20 cellular contexts compared by ENCODE assay signal in the genomic region with DNA sequence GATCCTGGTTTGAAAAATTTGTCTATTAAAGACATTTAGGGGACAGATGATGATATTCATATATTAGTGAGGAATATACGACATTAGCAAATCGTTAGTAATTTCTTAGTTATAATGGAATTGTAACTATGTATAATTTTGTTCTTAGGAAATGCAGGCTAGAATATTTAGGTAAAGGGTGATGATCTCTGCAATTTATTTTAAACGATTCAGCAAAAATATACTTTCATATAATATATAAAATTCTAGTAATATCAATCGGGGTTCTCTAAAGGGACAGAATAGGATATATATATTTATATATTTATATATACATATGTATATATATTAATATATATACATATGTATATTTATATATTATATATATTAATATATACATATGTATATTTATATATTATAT.
A peak's percentile ranks its signal among the peaks of the same experiment; 100 is the strongest.
DNase-seq lines count a peak whose midpoint lies in the region; ATAC-seq, FAIRE-seq and TF ChIP-seq lines count a peak whose summit lies in the region.
"Had no signal": no experiment of that assay in that cellular context is flagged by ENCODE, and none has a peak within 500 bp of the region (broad histone marks: within the 10 kb centered on the region; RNA-seq: fewer than 3 reads in every experiment).

No MANE protein-coding gene starts in this region.

- H2AFZ ChIP-seq in HCT116 (ENCODE audit: low read depth, low read length, poor library complexity, severe bottlenecking): peak overlapping the region; percentile 3
- H2AFZ ChIP-seq: GM23248 had no signal

- BruUV-seq in HCT116 (replicated peaks; lab: Mats Ljungman, UMichigan): no TSS peak

- no peak for ATAC-seq in HCT116
- ATAC-seq: A549 had no signal

- H3K36me3 Mint-ChIP-seq in activated T-helper 2 cell treated with anti-CD3 and anti-CD28 coated beads, Interferon-gamma antibody, Interleukin-2, Interleukin-4, amounts not matched to agents 10 μg/mL and 5 μg/mL and 100 μg/mL, durations not matched to agents 14 hours and 24 hours and 36 hours (ENCODE audit: low read depth): no peaks in the 10 kb centered on the region
- H3K36me3 Mint-ChIP-seq: IgD-negative memory B cell had no signal

- no peak overlapping the region for H3K4me3 Mint-ChIP-seq in activated T-helper 2 cell treated with anti-CD3 and anti-CD28 coated beads, Interferon-gamma antibody, Interleukin-2, Interleukin-4, amounts not matched to agents 10 μg/mL and 5 μg/mL and 100 μg/mL, durations not matched to agents 14 hours and 24 hours and 36 hours (ENCODE audit: low read depth)
- H3K4me3 Mint-ChIP-seq: CD4-positive, alpha-beta T cell; IgD-negative memory B cell had no signal

- TF ChIP-seq RAD21 in HCT116 (IDR thresholded peaks at IDR 0.05; ENCODE audit: low read depth): no peak

- H3K4me1 Mint-ChIP-seq in activated T-helper 2 cell treated with anti-CD3 and anti-CD28 coated beads, Interferon-gamma antibody, Interleukin-2, Interleukin-4, amounts not matched to agents 10 μg/mL and 5 μg/mL and 100 μg/mL, durations not matched to agents 14 hours and 24 hours and 36 hours (ENCODE audit: low read depth): no peaks in the 10 kb centered on the region
- H3K4me1 Mint-ChIP-seq: IgD-negative memory B cell had no signal

- no peaks in the 10 kb centered on the region for H3K27me3 Mint-ChIP-seq in activated T-helper 2 cell treated with anti-CD3 and anti-CD28 coated beads, Interferon-gamma antibody, Interleukin-2, Interleukin-4, amounts not matched to agents 10 μg/mL and 5 μg/mL and 100 μg/mL, durations not matched to agents 14 hours and 24 hours and 36 hours (ENCODE audit: low read depth)
- H3K27me3 Mint-ChIP-seq: IgD-negative memory B cell had no signal

- CTCF ChIA-PET in HCT116 (lab: Charles Lee): no interaction called here

- H3K9me3 ChIP-seq in HCT116 (ENCODE audit: control insufficient read depth in 1 of 2, insufficient read depth in 1 of 2, low read depth in 1 of 2, low read length in 2 of 2): no peaks in the 10 kb centered on the region
- H3K9me3 ChIP-seq: A549, Caco-2, HAP-1 had no signal

- FAIRE-seq in TTC549 (lab: Jason Lieb, UNC) (peak; percentile 84), islet of Langerhans (lab: Jason Lieb, UNC) (peak; percentile 61)
- FAIRE-seq: A549, D721Med had no signal

- no peaks in the 10 kb centered on the region for H3K36me3 ChIP-seq in HCT116 (ENCODE audit: control insufficient read depth in 1 of 2, insufficient read depth in 2 of 2, low read length in 2 of 2)
- H3K36me3 ChIP-seq: HAP-1 had no signal

- DNase-seq in HCT116 (ENCODE audit: low read depth, low spot score): no peak
- DNase-seq in activated T-helper 2 cell treated with anti-CD3 and anti-CD28 coated beads, Interferon-gamma antibody, Interleukin-2, Interleukin-4, amounts not matched to agents 10 μg/mL and 5 μg/mL and 100 μg/mL, durations not matched to agents 14 hours and 24 hours and 36 hours (ENCODE audit: low spot score): no peak
- DNase-seq in NCI-H1105 treated with DMSO at 0.1 percent for 48 hours (lab: John Stamatoyannopoulos, UW): no peak
- DNase-seq in NCI-H2029 treated with DMSO at 0.1 percent for 48 hours (lab: John Stamatoyannopoulos, UW): no peak
- DNase-seq in amygdala (lab: John Stamatoyannopoulos, UW): no peak
- DNase-seq: AML-193; Caco-2; CD4-positive, alpha-beta T cell; DMS79; GF-D8; GM23248; KG1 had no signal

- H3K4me2 ChIP-seq in HCT116 (ENCODE audit: low read length): no peak overlapping the region
- H3K4me2 ChIP-seq: A549 had no signal

- no peaks in the 10 kb centered on the region for H3K79me2 ChIP-seq in HCT116 (ENCODE audit: insufficient read depth, low read length)

- RAD21 ChIA-PET in HCT116 (lab: Charles Lee; ENCODE audit: low non-redundant PET in 1 of 2, low total read pairs in 2 of 2, uncharacterized antibody in 2 of 2, unreplicated experiment in 2 of 2): no interaction called here

- H3K4me3 ChIP-seq in HCT116 (replicated peaks in 1 of 2; ENCODE audit: low read depth in 1 of 2, low read length in 2 of 2): no peak overlapping the region
- H3K4me3 ChIP-seq: A549, GM23248, HAP-1 had no signal

- no peaks in the 10 kb centered on the region for H3K9me2 ChIP-seq in HCT116 (ENCODE audit: insufficient read depth)

- intact Hi-C loops in HCT116 (cut with micrococcal nuclease): no loop called here
- intact Hi-C loops in activated T-helper 2 cell treated with anti-CD3 and anti-CD28 coated beads, Interferon-gamma antibody, Interleukin-2, Interleukin-4, amounts not matched to agents 10 μg/mL and 5 μg/mL and 100 μg/mL, durations not matched to agents 14 hours and 24 hours and 36 hours (cut with micrococcal nuclease): no loop called here

- POLR2A ChIA-PET in HCT116 (lab: Charles Lee): no interaction called here

- no peak overlapping the region for H3K27ac Mint-ChIP-seq in activated T-helper 2 cell treated with anti-CD3 and anti-CD28 coated beads, Interferon-gamma antibody, Interleukin-2, Interleukin-4, amounts not matched to agents 10 μg/mL and 5 μg/mL and 100 μg/mL, durations not matched to agents 14 hours and 24 hours and 36 hours
- H3K27ac Mint-ChIP-seq: CD4-positive, alpha-beta T cell; IgD-negative memory B cell had no signal

- H3K9ac ChIP-seq in HCT116 (ENCODE audit: low read length): no peak overlapping the region
- H3K9ac ChIP-seq: GM23248 had no signal

- no peaks in the 10 kb centered on the region for H3K27me3 ChIP-seq in HCT116 (ENCODE audit: insufficient read depth, low read length)

- no peaks in the 10 kb centered on the region for H3K9me3 Mint-ChIP-seq in activated T-helper 2 cell treated with anti-CD3 and anti-CD28 coated beads, Interferon-gamma antibody, Interleukin-2, Interleukin-4, amounts not matched to agents 10 μg/mL and 5 μg/mL and 100 μg/mL, durations not matched to agents 14 hours and 24 hours and 36 hours
- H3K9me3 Mint-ChIP-seq: CD4-positive, alpha-beta T cell; IgD-negative memory B cell had no signal

- no peak for TF ChIP-seq CTCF in HCT116 (IDR thresholded peaks at IDR 0.05 in 2 of 3, conservative IDR thresholded peaks at IDR 0.05 in 1 of 3; ENCODE audit: borderline replicate concordance in 1 of 3, insufficient read depth in 1 of 3, low read depth in 2 of 3, low read length in 2 of 3)

- no peaks in the 10 kb centered on the region for H3K4me1 ChIP-seq in HCT116 (ENCODE audit: control insufficient read depth in 1 of 2, insufficient read depth in 2 of 2, low read length in 2 of 2)
- H3K4me1 ChIP-seq: A549, Caco-2, HAP-1 had no signal

- H4K20me1 ChIP-seq in HCT116 (ENCODE audit: insufficient read depth): no peaks in the 10 kb centered on the region

- no peak for TF ChIP-seq POLR2A in HCT116 (IDR thresholded peaks at IDR 0.05; ENCODE audit: borderline replicate concordance, extremely low read depth, insufficient read depth, insufficient read length)

- H3K27ac ChIP-seq in HCT116 (ENCODE audit: low read depth, low read length): no peak overlapping the region
- H3K27ac ChIP-seq: A549, C4-2B, GM23248, HL-60 had no signal

TF ChIP-seq in HCT116, 20 proteins besides CTCF, POLR2A, EP300 and RAD21 (continues in another document):
- TF ChIP-seq, protein P1, sequence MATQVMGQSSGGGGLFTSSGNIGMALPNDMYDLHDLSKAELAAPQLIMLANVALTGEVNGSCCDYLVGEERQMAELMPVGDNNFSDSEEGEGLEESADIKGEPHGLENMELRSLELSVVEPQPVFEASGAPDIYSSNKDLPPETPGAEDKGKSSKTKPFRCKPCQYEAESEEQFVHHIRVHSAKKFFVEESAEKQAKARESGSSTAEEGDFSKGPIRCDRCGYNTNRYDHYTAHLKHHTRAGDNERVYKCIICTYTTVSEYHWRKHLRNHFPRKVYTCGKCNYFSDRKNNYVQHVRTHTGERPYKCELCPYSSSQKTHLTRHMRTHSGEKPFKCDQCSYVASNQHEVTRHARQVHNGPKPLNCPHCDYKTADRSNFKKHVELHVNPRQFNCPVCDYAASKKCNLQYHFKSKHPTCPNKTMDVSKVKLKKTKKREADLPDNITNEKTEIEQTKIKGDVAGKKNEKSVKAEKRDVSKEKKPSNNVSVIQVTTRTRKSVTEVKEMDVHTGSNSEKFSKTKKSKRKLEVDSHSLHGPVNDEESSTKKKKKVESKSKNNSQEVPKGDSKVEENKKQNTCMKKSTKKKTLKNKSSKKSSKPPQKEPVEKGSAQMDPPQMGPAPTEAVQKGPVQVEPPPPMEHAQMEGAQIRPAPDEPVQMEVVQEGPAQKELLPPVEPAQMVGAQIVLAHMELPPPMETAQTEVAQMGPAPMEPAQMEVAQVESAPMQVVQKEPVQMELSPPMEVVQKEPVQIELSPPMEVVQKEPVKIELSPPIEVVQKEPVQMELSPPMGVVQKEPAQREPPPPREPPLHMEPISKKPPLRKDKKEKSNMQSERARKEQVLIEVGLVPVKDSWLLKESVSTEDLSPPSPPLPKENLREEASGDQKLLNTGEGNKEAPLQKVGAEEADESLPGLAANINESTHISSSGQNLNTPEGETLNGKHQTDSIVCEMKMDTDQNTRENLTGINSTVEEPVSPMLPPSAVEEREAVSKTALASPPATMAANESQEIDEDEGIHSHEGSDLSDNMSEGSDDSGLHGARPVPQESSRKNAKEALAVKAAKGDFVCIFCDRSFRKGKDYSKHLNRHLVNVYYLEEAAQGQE (IDR thresholded peaks at IDR 0.05; ENCODE audit: low read depth): no peak
- TF ChIP-seq SIN3A (IDR thresholded peaks at IDR 0.05; ENCODE audit: low read depth): no peak
- no peak for TF ChIP-seq FOSL1 (IDR thresholded peaks at IDR 0.05; ENCODE audit: low read depth)
- TF ChIP-seq JUND (IDR thresholded peaks at IDR 0.05): no peak
- no peak for TF ChIP-seq POLR2AphosphoS5 (IDR thresholded peaks at IDR 0.05; ENCODE audit: low read depth, low read length)
- no peak for TF ChIP-seq YY1 (IDR thresholded peaks at IDR 0.05; ENCODE audit: extremely low read depth, insufficient replicate concordance, low read depth, low read length)
- TF ChIP-seq CEBPB (IDR thresholded peaks at IDR 0.05; ENCODE audit: low read depth): no peak
- TF ChIP-seq CBX3 (IDR thresholded peaks at IDR 0.05; ENCODE audit: low read depth): no peak
- TF ChIP-seq, protein P2, sequence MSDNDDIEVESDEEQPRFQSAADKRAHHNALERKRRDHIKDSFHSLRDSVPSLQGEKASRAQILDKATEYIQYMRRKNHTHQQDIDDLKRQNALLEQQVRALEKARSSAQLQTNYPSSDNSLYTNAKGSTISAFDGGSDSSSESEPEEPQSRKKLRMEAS (IDR thresholded peaks at IDR 0.05): no peak
- TF ChIP-seq ELF1 (IDR thresholded peaks at IDR 0.05; ENCODE audit: borderline replicate concordance, low read depth): no peak
- no peak for TF ChIP-seq TCF7L2 (IDR thresholded peaks at IDR 0.05; ENCODE audit: borderline replicate concordance, extremely low read depth, insufficient read depth, insufficient read length)
- TF ChIP-seq SRF (IDR thresholded peaks at IDR 0.05; ENCODE audit: low read depth): no peak
- TF ChIP-seq EZH2 (IDR thresholded peaks at IDR 0.05): no peak
- no peak for TF ChIP-seq ZNF274 (IDR thresholded peaks at IDR 0.05; ENCODE audit: low read depth, low read length)
